ENCODE assay signal across 8 cellular contexts in the genomic region with DNA sequence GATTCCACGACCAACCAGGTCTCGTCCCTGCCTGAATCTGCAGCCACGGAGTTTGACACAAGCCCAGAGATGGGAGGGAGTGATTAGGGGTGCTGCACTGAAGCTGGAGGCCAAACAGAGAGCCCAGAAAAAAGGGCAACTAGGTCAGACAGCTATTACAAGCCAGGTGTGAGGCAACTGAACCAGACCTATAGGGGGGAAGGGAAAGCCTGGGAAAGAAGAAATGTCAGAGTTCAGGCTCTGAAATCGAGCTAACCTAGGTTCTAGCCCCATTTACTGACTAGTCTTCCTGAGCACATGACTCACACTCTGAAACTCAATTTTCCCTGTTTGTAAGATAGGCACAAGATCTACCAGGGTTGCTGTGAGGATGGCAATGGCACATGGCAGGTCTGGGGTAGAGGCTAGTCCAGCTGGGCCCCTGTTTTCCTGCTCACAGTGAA. TPM values are rescaled to one million over a fixed set of nuclear protein-coding genes. Genes with fewer than 3 reads are reported as not detected.
DNase-seq lines count a peak whose midpoint lies in the region; ATAC-seq and TF ChIP-seq lines count a peak whose summit lies in the region.

No MANE protein-coding gene starts in this region.

- H3K4me3 ChIP-seq in AG10803 (ENCODE audit: low read length), result peak overlapping the region; percentile 90
- H3K4me3 ChIP-seq in Jurkat, Clone E6-1 (ENCODE audit: low read length), result peak overlapping the region; percentile 85
- peak overlapping the region in 2 of 3 donors; percentile 72 to 88 for H3K4me3 ChIP-seq in breast epithelium
- H3K4me3 ChIP-seq in lower lobe of right lung, result peak overlapping the region; percentile 86

- TF ChIP-seq POLR2A in breast epithelium (IDR thresholded peaks at IDR 0.05), result no peak

- H3K4me1 ChIP-seq in breast epithelium (no peaks in the 10 kb centered on the region), lower lobe of right lung (peaks cover 18% of the 10 kb centered on the region)

- H3K36me3 ChIP-seq in breast epithelium (no peaks in the 10 kb centered on the region), lower lobe of right lung (peaks cover 18% of the 10 kb centered on the region)

- TF ChIP-seq CTCF in AG10803 (conservative IDR thresholded peaks at IDR 0.05; ENCODE audit: low read length), result no peak
- TF ChIP-seq CTCF in breast epithelium (IDR thresholded peaks at IDR 0.05), result no peak
- TF ChIP-seq CTCF in lower lobe of right lung (IDR thresholded peaks at IDR 0.05), result no peak

- DNase-seq in AG10803 (ENCODE audit: low read depth), result no peak
- DNase-seq in Jurkat, Clone E6-1 (ENCODE audit: low read depth, low spot score), result no peak
- no peak for DNase-seq in breast epithelium (ENCODE audit: low spot score in 2 of 2)
- no peak for DNase-seq in lower lobe of right lung
- no peak for DNase-seq in SHP77 treated with DMSO at 0.1 percent for 48 hours (lab: John Stamatoyannopoulos, UW)
- no peak for DNase-seq in SW 1271 (lab: John Stamatoyannopoulos, UW)
- DNase-seq in stimulated activated CD4-positive, alpha-beta T cell treated with anti-CD3 and anti-CD28 coated beads, Interleukin-15, amount 100 ng/mL, for 24 hours, result no peak

- H3K27ac ChIP-seq in breast epithelium (peak overlapping the region; percentile 78 to 84), lower lobe of right lung (no peak overlapping the region)

- H3K9me3 ChIP-seq in breast epithelium (no peaks in the 10 kb centered on the region), lower lobe of right lung (no peaks in the 10 kb centered on the region)

- ATAC-seq in lower lobe of right lung (no peak), GM18520 (IDR thresholded peaks at IDR 0.05; ENCODE audit: unreplicated experiment) (no peak)

- no peaks in the 10 kb centered on the region for H3K27me3 ChIP-seq in breast epithelium
- peaks cover 8% of the 10 kb centered on the region for H3K27me3 ChIP-seq in lower lobe of right lung (ENCODE audit: low read depth)

- intact Hi-C loops in breast epithelium (cut with DNase I; ENCODE audit: low total_unique reads), result no loop called here
- intact Hi-C loops in lower lobe of right lung (cut with DNase I), result no loop called here

RNA-seq across cellular contexts. Expression of a gene that starts 1.7 kb away (rescaled TPM):
- polyA plus RNA-seq in Jurkat, Clone E6-1 (2012; ENCODE audit: insufficient read depth, insufficient read length), result 104 TPM
- total RNA-seq in breast epithelium (100 to 1,000 TPM; 149 to 230 (median 157) TPM), lower lobe of right lung (674 TPM)
